Comparison of ENCODE assay signal across 8 cellular contexts in the genomic region with DNA sequence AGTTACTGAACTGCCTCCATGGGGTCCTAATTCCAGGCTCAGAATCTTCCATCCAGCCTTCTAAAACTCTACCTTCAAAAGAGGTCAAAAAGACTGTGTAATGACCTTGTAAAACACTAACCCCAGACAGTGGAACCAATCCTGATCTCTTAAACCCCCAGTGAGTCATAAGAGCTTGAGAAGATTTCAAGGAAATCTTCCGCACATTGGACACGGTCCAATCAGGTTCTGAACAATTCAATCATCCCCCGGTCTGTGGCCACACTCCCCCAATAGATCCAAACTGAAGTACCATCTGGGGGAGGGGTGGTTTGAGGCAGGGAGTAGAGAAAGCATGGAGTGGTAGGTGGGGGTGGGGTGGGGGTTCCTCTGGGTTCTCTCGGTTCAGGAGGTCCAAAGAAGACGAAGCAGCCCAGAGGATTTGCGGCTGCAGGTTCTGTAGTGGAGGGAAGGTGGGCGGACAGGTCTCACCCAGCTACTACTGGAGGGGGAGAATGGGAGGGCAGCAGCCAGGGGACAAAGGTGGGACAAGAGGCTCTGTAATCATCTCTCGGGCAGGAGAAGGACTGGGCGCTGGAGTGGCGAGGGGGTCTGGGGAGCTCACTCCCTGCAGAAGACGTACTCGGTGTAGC. TPM values are rescaled to one million over a fixed set of nuclear protein-coding genes. Genes with fewer than 3 reads are reported as not detected.
DNase-seq lines count a peak whose midpoint lies in the region; ATAC-seq and TF ChIP-seq lines count a peak whose summit lies in the region.

No MANE protein-coding gene starts in this region.

- H3K4me3 Mint-ChIP-seq in activated T-cell treated with anti-CD3 and anti-CD28 coated beads, Interleukin-2, amount 50 U/mL, for 4 hours: peak overlapping the region; percentile 86

- no peaks in the 10 kb centered on the region for H3K36me3 ChIP-seq in tibial artery

- TF ChIP-seq CTCF in tibial artery (IDR thresholded peaks at IDR 0.05): no peak

- H3K4me1 ChIP-seq in tibial artery: peaks cover 0 to 27% (median 12%) of the 10 kb centered on the region in 4 donors

- DNase-seq in activated T-cell treated with anti-CD3 and anti-CD28 coated beads, Interleukin-2, amount 50 U/mL, for 4 hours: no peak
- DNase-seq in activated T-cell treated with anti-CD3 and anti-CD28 coated beads for 4 hours: no peak
- peak; percentile 76 for DNase-seq in amniotic epithelial cell (ENCODE audit: low read depth)
- DNase-seq in kidney tubule cell (ENCODE audit: low spot score): peak; percentile 43
- DNase-seq in tibial artery: no peak
- no peak for DNase-seq in SK-N-DZ (ENCODE audit: low spot score)
- no peak for DNase-seq in retina
- DNase-seq in NCI-H1694 (lab: John Stamatoyannopoulos, UW): no peak

- no peaks in the 10 kb centered on the region for H3K27me3 ChIP-seq in tibial artery

- intact Hi-C loops in tibial artery (cut with DNase I; ENCODE audit: low total_unique reads): loop anchor here (10.0 kb wide), 3 partner anchors 100 to 1190 kb away; no protein-coding TSS in a partner anchor

- H3K27me3 Mint-ChIP-seq in activated T-cell treated with anti-CD3 and anti-CD28 coated beads, Interleukin-2, amount 50 U/mL, for 4 hours (ENCODE audit: low read depth): peaks cover 18% of the 10 kb centered on the region

- peaks cover 30% of the 10 kb centered on the region for H3K4me1 Mint-ChIP-seq in activated T-cell treated with anti-CD3 and anti-CD28 coated beads, Interleukin-2, amount 50 U/mL, for 4 hours (ENCODE audit: low read depth)

- H3K36me3 Mint-ChIP-seq in activated T-cell treated with anti-CD3 and anti-CD28 coated beads, Interleukin-2, amount 50 U/mL, for 4 hours (ENCODE audit: insufficient read depth): no peaks in the 10 kb centered on the region

- peak overlapping the region; percentile 87 to 88 for H3K27ac ChIP-seq in tibial artery

- no peaks in the 10 kb centered on the region for H3K9me3 ChIP-seq in tibial artery

- peak overlapping the region; percentile 69 to 78 for H3K4me3 ChIP-seq in tibial artery

- H3K9me3 Mint-ChIP-seq in activated T-cell treated with anti-CD3 and anti-CD28 coated beads, Interleukin-2, amount 50 U/mL, for 4 hours: no peaks in the 10 kb centered on the region

- ATAC-seq in activated T-cell treated with anti-CD3 and anti-CD28 coated beads, Interleukin-2, amount 50 U/mL, for 4 hours: no peak

RNA-seq across cellular contexts. Expression of a gene that starts 1.5 kb away (rescaled TPM):
- 10 to 100 TPM in 1 of 3 donors, 1 to 10 TPM in 2; 6.3 to 11.4 (median 9.0) TPM for total RNA-seq in activated T-cell treated with anti-CD3 and anti-CD28 coated beads, Interleukin-2, amount 50 U/mL, for 4 hours
- polyA plus RNA-seq in SK-N-DZ (2014; cell fraction: cytosol; rRNA removed): 25.1 and 26.6 TPM in 2 replicates
- polyA plus RNA-seq in SK-N-DZ (2014; cell fraction: nucleus; rRNA removed): 13.5 and 15.6 TPM in 2 replicates

Comparison
In these comparisons a context has a peak if more than half of its experiments do, and no peak if none do; other contexts are left out.
1. DNase-seq: peak in amniotic epithelial cell (single experiment) and kidney tubule cell (single experiment); none in activated T-cell treated with anti-CD3 and anti-CD28 coated beads, Interleukin-2, amount 50 U/mL, for 4 hours (single experiment), activated T-cell treated with anti-CD3 and anti-CD28 coated beads for 4 hours (single experiment), tibial artery (0 of 2), SK-N-DZ (single experiment), retina (single experiment) and NCI-H1694 (single experiment).